Comparison of ENCODE assay signal across 18 cellular contexts in the genomic region with DNA sequence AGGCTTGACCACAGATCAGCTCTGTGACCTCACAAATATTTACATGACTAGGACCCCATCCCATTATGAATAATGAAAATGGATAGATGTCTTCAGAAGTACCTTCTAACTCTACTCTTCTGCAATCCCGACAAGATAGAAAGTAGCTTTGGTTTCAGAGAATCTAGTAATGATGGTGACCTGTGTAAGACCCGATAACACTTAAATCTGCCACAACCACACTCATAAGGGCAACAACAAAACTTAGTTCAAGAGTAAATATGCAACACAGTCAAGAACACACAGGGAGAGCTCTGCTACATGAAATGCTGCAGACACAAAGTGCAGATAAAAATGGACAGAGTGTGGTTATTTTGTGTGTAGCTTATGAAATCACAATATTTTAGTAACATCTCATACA.
"Had no signal": no experiment of that assay in that cellular context is flagged by ENCODE, and none has a peak within 500 bp of the region (broad histone marks: within the 10 kb centered on the region; RNA-seq: fewer than 3 reads in every experiment).

No MANE protein-coding gene starts in this region.

- H3K4me3 Mint-ChIP-seq: activated CD4-positive, alpha-beta T cell treated with anti-CD3 and anti-CD28 coated beads for 36 hours; central memory CD8-positive, alpha-beta T cell; neural crest cell; T-helper 2 cell treated with Interferon-gamma antibody and Interleukin-4, amounts not matched to agents 5 μg/mL and 100 μg/mL, for 36 hours; WTC11 had no signal

- H3K36me3 ChIP-seq: ascending aorta, colonic mucosa, esophagus muscularis mucosa, heart right ventricle, left ventricle myocardium inferior had no signal

- H3K27ac Mint-ChIP-seq: activated CD4-positive, alpha-beta T cell treated with anti-CD3 and anti-CD28 coated beads for 36 hours; T-helper 2 cell treated with Interferon-gamma antibody and Interleukin-4, amounts not matched to agents 5 μg/mL and 100 μg/mL, for 36 hours; WTC11 had no signal

- ATAC-seq: heart right ventricle, psoas muscle, right cardiac atrium, WTC11 had no signal

- H3K9me3 Mint-ChIP-seq: central memory CD8-positive, alpha-beta T cell; neural crest cell; T-helper 2 cell treated with Interferon-gamma antibody and Interleukin-4, amounts not matched to agents 5 μg/mL and 100 μg/mL, for 36 hours; WTC11 had no signal

- H3K36me3 Mint-ChIP-seq: WTC11 had no signal

- FAIRE-seq: endothelial cell of umbilical vein, TTC549 had no signal

- H3K4me3 ChIP-seq: ascending aorta, colonic mucosa, esophagus muscularis mucosa, heart right ventricle, left ventricle myocardium inferior, psoas muscle had no signal

- H3K27ac ChIP-seq: ascending aorta, colonic mucosa, esophagus muscularis mucosa, heart right ventricle, left ventricle myocardium inferior, psoas muscle had no signal

- H3K4me1 ChIP-seq: colonic mucosa had no signal

- H3K27me3 Mint-ChIP-seq: activated CD4-positive, alpha-beta T cell treated with anti-CD3 and anti-CD28 coated beads for 36 hours; central memory CD8-positive, alpha-beta T cell had no signal

- DNase-seq: activated CD4-positive, alpha-beta T cell treated with anti-CD3 and anti-CD28 coated beads for 36 hours; activated CD4-positive, alpha-beta T cell treated with anti-CD3 and anti-CD28 coated beads, Interleukin-2, amount 50 U/mL, for 48 hours; activated naive CD4-positive, alpha-beta T cell; colonic mucosa; heart right ventricle; kidney glomerular epithelial cell; left ventricle myocardium inferior; mammary epithelial cell; psoas muscle; right cardiac atrium had no signal

- H3K9me3 ChIP-seq: ascending aorta, colonic mucosa, esophagus muscularis mucosa, heart right ventricle, left ventricle myocardium inferior, psoas muscle had no signal

- H3K27me3 ChIP-seq: ascending aorta, colonic mucosa, esophagus muscularis mucosa, heart right ventricle had no signal
